Comparison of ENCODE assay signal across 26 cellular contexts in the genomic region with DNA sequence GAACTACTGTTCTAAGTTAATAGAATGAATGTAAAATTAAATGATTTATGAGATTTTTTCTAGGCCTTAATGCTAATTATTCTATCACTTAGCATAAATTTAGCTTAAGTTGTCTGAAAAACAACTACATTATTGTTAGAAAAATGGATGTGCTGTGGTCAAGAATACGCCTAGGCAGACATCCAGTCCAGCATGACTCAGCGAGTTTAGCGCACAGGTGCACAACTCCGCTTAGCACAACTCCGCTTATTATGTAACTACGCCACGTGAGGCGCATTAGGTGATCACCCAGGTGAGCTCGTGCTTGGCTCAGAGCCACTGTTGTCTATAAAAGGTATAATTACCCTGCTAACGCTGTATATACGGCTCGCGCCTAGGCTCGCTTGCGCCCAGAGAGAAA.
"Had no signal": no experiment of that assay in that cellular context is flagged by ENCODE, and none has a peak within 500 bp of the region (broad histone marks: within the 10 kb centered on the region; RNA-seq: fewer than 3 reads in every experiment).

No MANE protein-coding gene starts in this region.

- H3K36me3 ChIP-seq: ascending aorta, cardiac muscle cell, gastroesophageal sphincter, ovary, sigmoid colon, uterus had no signal

- H3K4me1 ChIP-seq: ascending aorta, gastroesophageal sphincter, sigmoid colon, uterus had no signal

- H3K4me3 ChIP-seq: ascending aorta, cardiac muscle cell, coronary artery, dorsolateral prefrontal cortex, gastroesophageal sphincter, hepatocyte, ovary, sigmoid colon, uterus had no signal

- H3K9me3 ChIP-seq: ascending aorta, gastroesophageal sphincter, ovary, uterus had no signal

- DNase-seq: activated B cell treated with CpG ODN at 0.5 μM for 24 hours; activated CD4-positive, alpha-beta T cell treated with anti-CD3 and anti-CD28 coated beads for 36 hours; activated CD4-positive, alpha-beta T cell treated with anti-CD3 and anti-CD28 coated beads, Interleukin-2, amount 50 U/mL, for 4 hours; activated CD8-positive, alpha-beta memory T cell treated with anti-CD3 and anti-CD28 coated beads for 24 hours; activated naive CD4-positive, alpha-beta T cell treated with anti-CD3 and anti-CD28 coated beads, Interleukin-2, amount 10 ng/mL, durations not matched to agents 7 days and 5 days; activated naive CD8-positive, alpha-beta T cell treated with anti-CD3 and anti-CD28 coated beads, Interleukin-2, amount 10 ng/mL, durations not matched to agents 7 days and 5 days; activated T-cell treated with anti-CD3 and anti-CD28 coated beads, Interleukin-2, amount 50 U/mL, for 1 hour; dorsolateral prefrontal cortex; effector memory CD4-positive, alpha-beta T cell; islet precursor cell; left cardiac atrium; mammary epithelial cell; naive B cell; nephron progenitor cell; ovary; retina; small intestine; stimulated activated CD4-positive, alpha-beta T cell treated with anti-CD3 and anti-CD28 coated beads, Interleukin-4, amount 100 ng/mL, for 24 hours; uterus had no signal

- H3K27me3 ChIP-seq: ascending aorta, cardiac muscle cell, gastroesophageal sphincter, hepatocyte, ovary, sigmoid colon, uterus had no signal

- ATAC-seq: activated CD4-positive, alpha-beta T cell treated with anti-CD3 and anti-CD28 coated beads for 36 hours; gastroesophageal sphincter; left cardiac atrium; stimulated activated effector memory CD8-positive, alpha-beta T cell treated with anti-CD3 and anti-CD28 coated beads, Interleukin-12 subunit alpha, Interleukin-12 subunit beta, amount 100 ng/mL, for 72 hours had no signal

- H3K27ac ChIP-seq: ascending aorta, cardiac muscle cell, coronary artery, dorsolateral prefrontal cortex, gastroesophageal sphincter, hepatocyte, ovary, sigmoid colon, uterus had no signal
